In the genomic region with DNA sequence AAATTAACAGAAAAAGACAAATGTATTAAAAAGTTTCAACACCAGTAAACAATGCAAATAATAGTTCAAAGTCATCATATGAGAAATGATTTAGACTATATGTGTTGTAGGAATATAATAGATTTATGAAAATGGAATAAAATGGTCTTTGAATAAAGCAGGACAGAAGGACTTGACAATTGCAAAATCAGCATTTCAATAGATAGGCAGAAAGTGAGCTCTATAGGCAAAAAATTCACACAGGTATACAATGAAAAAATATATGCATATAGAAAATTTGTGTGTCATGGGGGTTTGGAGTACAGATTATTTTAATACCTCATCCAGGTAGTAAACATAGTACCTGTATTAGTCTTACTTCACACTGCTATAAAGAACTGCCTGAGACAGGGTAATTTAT, we compare ENCODE assay signal across 35 cellular contexts.
"Had no signal": no experiment of that assay in that cellular context is flagged by ENCODE, and none has a peak within 500 bp of the region (broad histone marks: within the 10 kb centered on the region; RNA-seq: fewer than 3 reads in every experiment).

No MANE protein-coding gene starts in this region.

- H3K4me3 ChIP-seq: adrenal gland, ascending aorta, body of pancreas, breast epithelium, cardiac muscle cell had no signal

- H3K9me3 ChIP-seq: adrenal gland, ascending aorta, body of pancreas, breast epithelium had no signal

- FAIRE-seq: astrocyte, bronchial epithelial cell had no signal

- H3K27ac ChIP-seq: adrenal gland, ascending aorta, body of pancreas, brain microvascular endothelial cell, breast epithelium, cardiac muscle cell had no signal

- ATAC-seq: activated naive CD4-positive, alpha-beta T cell treated with anti-CD3 and anti-CD28 coated beads, Interleukin-2, amount 50 U/mL, for 72 hours; activated naive CD8-positive, alpha-beta T cell treated with anti-CD3 and anti-CD28 coated beads, Interleukin-2, amount 50 U/mL, for 24 hours; activated T-cell treated with anti-CD3 and anti-CD28 coated beads, Interleukin-2, amount 50 U/mL, for 4 hours; activated T-cell treated with anti-CD3 and anti-CD28 coated beads, Interleukin-2, amount 50 U/mL, for 72 hours; activated T-helper 17 cell treated with anti-CD3 and anti-CD28 coated beads, Interleukin-2, amount 50 U/mL, for 72 hours; body of pancreas had no signal

- H3K27me3 ChIP-seq: adrenal gland, ascending aorta, body of pancreas, brain microvascular endothelial cell, breast epithelium, cardiac muscle cell had no signal

- DNase-seq: activated effector memory CD4-positive, alpha-beta T cell treated with anti-CD3 and anti-CD28 coated beads, Interleukin-2, amount 50 U/mL, for 16 hours; activated effector memory CD4-positive, alpha-beta T cell treated with Interleukin-2 at 50 U/mL for 16 hours; activated gamma-delta T cell; activated gamma-delta T cell treated with Interleukin-2 at 50 U/mL for 16 hours; activated naive CD4-positive, alpha-beta T cell; activated naive CD4-positive, alpha-beta T cell treated with anti-CD3 and anti-CD28 coated beads for 36 hours; activated naive CD4-positive, alpha-beta T cell treated with anti-CD3 and anti-CD28 coated beads, Interleukin-2, amount 10 ng/mL, durations not matched to agents 7 days and 5 days; activated naive CD4-positive, alpha-beta T cell treated with anti-CD3 and anti-CD28 coated beads, Interleukin-2, amount 50 U/mL, for 16 hours; activated naive CD4-positive, alpha-beta T cell treated with Interleukin-2 at 50 U/mL for 16 hours; activated naive CD8-positive, alpha-beta T cell treated with anti-CD3 and anti-CD28 coated beads for 36 hours; activated naive CD8-positive, alpha-beta T cell treated with anti-CD3 and anti-CD28 coated beads, Interleukin-2, amount 10 ng/mL, durations not matched to agents 7 days and 5 days; activated naive CD8-positive, alpha-beta T cell treated with anti-CD3 and anti-CD28 coated beads, Interleukin-2, amount 50 U/mL, for 24 hours; activated T-cell treated with anti-CD3 and anti-CD28 coated beads for 4 hours; activated T-cell treated with anti-CD3 and anti-CD28 coated beads, Interleukin-2, amount 50 U/mL, for 1 hour; activated T-cell treated with anti-CD3 and anti-CD28 coated beads, Interleukin-2, amount 50 U/mL, for 24 hours; activated T-cell treated with anti-CD3 and anti-CD28 coated beads, Interleukin-2, amount 50 U/mL, for 4 hours; activated T-cell treated with anti-CD3 and anti-CD28 coated beads, Interleukin-2, amount 50 U/mL, for 48 hours; activated T-cell treated with anti-CD3 and anti-CD28 coated beads, Interleukin-2, amount 50 U/mL, for 72 hours; adrenal gland; amniotic stem cell; amygdala; anterior cingulate cortex; aorta; body of pancreas; brain microvascular endothelial cell; caudate nucleus; central memory CD4-positive, alpha-beta T cell; cerebellar nuclear complex had no signal

- H3K36me3 ChIP-seq: adrenal gland, ascending aorta, brain microvascular endothelial cell, cardiac muscle cell had no signal

- H3K4me1 ChIP-seq: adrenal gland, body of pancreas, breast epithelium had no signal
